ENCODE assay signal across 5 cellular contexts in the genomic region with DNA sequence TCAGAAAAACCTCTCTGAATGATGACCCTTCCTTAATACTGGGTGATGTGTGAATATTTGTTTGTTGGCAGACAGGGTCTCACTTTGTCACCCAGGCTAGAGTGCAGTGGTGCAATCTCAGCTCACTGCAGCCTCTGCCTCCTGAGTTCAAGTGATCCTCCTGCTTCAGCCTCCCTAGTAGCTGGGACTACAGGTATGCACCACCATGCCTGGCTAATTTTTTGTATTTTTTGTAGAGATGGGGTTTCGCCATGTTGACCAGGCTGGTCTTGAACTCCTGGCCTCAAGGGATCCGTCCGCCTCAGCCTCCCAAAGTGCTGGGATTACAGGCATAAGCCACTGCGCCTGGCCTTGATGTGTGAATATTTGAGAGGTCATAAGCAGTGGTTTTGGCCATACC. TPM values are rescaled to one million over a fixed set of nuclear protein-coding genes. Genes with fewer than 3 reads are reported as not detected.
DNase-seq lines count a peak whose midpoint lies in the region; ATAC-seq, FAIRE-seq and TF ChIP-seq lines count a peak whose summit lies in the region.
"Not testable (repeated sequence)": the region's sequence is repeated elsewhere in the genome, so short reads cannot be mapped to it uniquely, and the experiment has no call there.

No MANE protein-coding gene starts in this region.

- H3K27ac ChIP-seq in HCT116 (ENCODE audit: low read depth, low read length); SK-N-SH (ENCODE audit: low read depth in 2 of 2, low read length in 1 of 2); endothelial cell of umbilical vein (ENCODE audit: insufficient read depth, low read depth, low read length): not testable (repeated sequence)

- H3K4me3 Mint-ChIP-seq in activated CD8-positive, alpha-beta T cell treated with anti-CD3 and anti-CD28 coated beads, Interleukin-2, amount 10 ng/mL, durations not matched to agents 7 days and 5 days; activated naive CD8-positive, alpha-beta T cell: not testable (repeated sequence)

- not testable (repeated sequence) for H3K9ac ChIP-seq in HCT116 (ENCODE audit: low read length); SK-N-SH; endothelial cell of umbilical vein (replicated peaks; ENCODE audit: extremely low read depth, insufficient read depth, low read length)

- intact Hi-C loops in HCT116 (cut with micrococcal nuclease); endothelial cell of umbilical vein (cut with micrococcal nuclease): not testable (repeated sequence)

- H3K4me3 ChIP-seq in HCT116 (replicated peaks in 1 of 2; ENCODE audit: low read depth in 1 of 2, low read length in 2 of 2); SK-N-SH (ENCODE audit: low read depth in 2 of 2, low read length in 1 of 2); endothelial cell of umbilical vein (replicated peaks in 1 of 3; ENCODE audit: insufficient read depth in 1 of 3, low read depth in 1 of 3, low read length in 3 of 3): not testable (repeated sequence)

- TSS peak; percentile 30 for BruUV-seq in HCT116 (replicated peaks; lab: Mats Ljungman, UMichigan)
- BruUV-seq in endothelial cell of umbilical vein (replicated peaks; lab: Mats Ljungman, UMichigan) = TSS peak; percentile 40

- not testable (repeated sequence) for DNase-seq in HCT116 (ENCODE audit: low read depth, low spot score); SK-N-SH; endothelial cell of umbilical vein (ENCODE audit: low read depth, low spot score)
- peak; percentile 11 for DNase-seq in activated CD8-positive, alpha-beta T cell treated with anti-CD3 and anti-CD28 coated beads, Interleukin-2, amount 10 ng/mL, durations not matched to agents 7 days and 5 days

- not testable (repeated sequence) for H3K27me3 Mint-ChIP-seq in activated CD8-positive, alpha-beta T cell treated with anti-CD3 and anti-CD28 coated beads, Interleukin-2, amount 10 ng/mL, durations not matched to agents 7 days and 5 days (ENCODE audit: low read depth); activated naive CD8-positive, alpha-beta T cell

- peaks cover 18 to 41% of the 10 kb centered on the region in 2 experiments; a peak in 3 of 4 replicates for H3K36me3 ChIP-seq in HCT116 (ENCODE audit: control insufficient read depth in 1 of 2, insufficient read depth in 2 of 2, low read length in 2 of 2)
- H3K36me3 ChIP-seq in SK-N-SH (replicated peaks in 1 of 2; ENCODE audit: control insufficient read depth in 1 of 2, insufficient read depth in 2 of 2, low read length in 1 of 2) = peaks cover 59 to 71% of the 10 kb centered on the region in 2 experiments
- peaks cover 6 to 19% of the 10 kb centered on the region in 2 experiments for H3K36me3 ChIP-seq in endothelial cell of umbilical vein (ENCODE audit: control insufficient read depth in 2 of 2, extremely low read depth in 1 of 2, insufficient read depth in 2 of 2, low read length in 2 of 2)

- H3K9me1 ChIP-seq in endothelial cell of umbilical vein (replicated peaks; ENCODE audit: control insufficient read depth, extremely low read depth, insufficient read depth, low read length) = not testable (repeated sequence)

- TF ChIP-seq CTCF in HCT116 (IDR thresholded peaks at IDR 0.05 in 2 of 3, conservative IDR thresholded peaks at IDR 0.05 in 1 of 3; ENCODE audit: borderline replicate concordance in 1 of 3, insufficient read depth in 1 of 3, low read depth in 2 of 3, low read length in 2 of 3); SK-N-SH (IDR thresholded peaks at IDR 0.05); endothelial cell of umbilical vein (IDR thresholded peaks at IDR 0.05; ENCODE audit: extremely low read depth in 1 of 2, insufficient read depth in 1 of 2, low read depth in 1 of 2, low read length in 2 of 2): not testable (repeated sequence)

- not testable (repeated sequence) for H2AFZ ChIP-seq in HCT116 (ENCODE audit: low read depth, low read length, poor library complexity, severe bottlenecking); SK-N-SH (ENCODE audit: low read depth); endothelial cell of umbilical vein (ENCODE audit: low read depth, low read length)

- H3K27me3 ChIP-seq in HCT116 (ENCODE audit: insufficient read depth, low read length); SK-N-SH (ENCODE audit: insufficient read depth); endothelial cell of umbilical vein (ENCODE audit: control insufficient read depth in 2 of 2, insufficient read depth in 2 of 2, low read length in 2 of 2): not testable (repeated sequence)

- TF ChIP-seq RAD21 in HCT116 (IDR thresholded peaks at IDR 0.05; ENCODE audit: low read depth); SK-N-SH (IDR thresholded peaks at IDR 0.05; ENCODE audit: low read length): not testable (repeated sequence)

- POLR2A ChIA-PET in HCT116 (lab: Charles Lee); activated CD8-positive, alpha-beta T cell treated with anti-CD3 and anti-CD28 coated beads, Interleukin-2, amount 10 ng/mL, durations not matched to agents 7 days and 5 days (lab: Charles Lee); endothelial cell of umbilical vein (lab: Charles Lee): not testable (repeated sequence)
- POLR2A ChIA-PET in SK-N-SH (lab: Yijun Ruan, JAX) = interaction anchor here (0.6 to 0.9 kb wide), 2 partner anchors 18 to 53 kb away, joined by 3 to 5 read pairs; a partner anchor contains a TSS

- H3K9me3 Mint-ChIP-seq in activated CD8-positive, alpha-beta T cell treated with anti-CD3 and anti-CD28 coated beads, Interleukin-2, amount 10 ng/mL, durations not matched to agents 7 days and 5 days (ENCODE audit: insufficient read depth); activated naive CD8-positive, alpha-beta T cell (ENCODE audit: low read depth): not testable (repeated sequence)

- not testable (repeated sequence) for H3K9me3 ChIP-seq in HCT116 (ENCODE audit: control insufficient read depth in 1 of 2, insufficient read depth in 1 of 2, low read depth in 1 of 2, low read length in 2 of 2); SK-N-SH; endothelial cell of umbilical vein (replicated peaks; ENCODE audit: control insufficient read depth, insufficient read depth, low read length)

- TF ChIP-seq EP300 in SK-N-SH (IDR thresholded peaks at IDR 0.05; ENCODE audit: borderline replicate concordance in 1 of 2, low read depth in 1 of 2, low read length in 1 of 2) = not testable (repeated sequence)

- H3K9me2 ChIP-seq in HCT116 (ENCODE audit: insufficient read depth); SK-N-SH: not testable (repeated sequence)

- H3K4me1 ChIP-seq in HCT116 (ENCODE audit: control insufficient read depth in 1 of 2, insufficient read depth in 2 of 2, low read length in 2 of 2); SK-N-SH (ENCODE audit: control insufficient read depth in 1 of 2, insufficient read depth in 2 of 2, low read depth in 1 of 2, low read length in 1 of 2); endothelial cell of umbilical vein (ENCODE audit: control insufficient read depth, extremely low read depth, insufficient read depth, low read length): not testable (repeated sequence)

- H3K79me2 ChIP-seq in HCT116 (ENCODE audit: insufficient read depth, low read length) = peaks cover 35% of the 10 kb centered on the region
- not testable (repeated sequence) for H3K79me2 ChIP-seq in SK-N-SH (ENCODE audit: insufficient read depth); endothelial cell of umbilical vein (ENCODE audit: control insufficient read depth, insufficient read depth, low read length)

- TF ChIP-seq POLR2A in HCT116 (IDR thresholded peaks at IDR 0.05; ENCODE audit: borderline replicate concordance, extremely low read depth, insufficient read depth, insufficient read length); endothelial cell of umbilical vein (IDR thresholded peaks at IDR 0.05; ENCODE audit: low read depth, low read length): not testable (repeated sequence)

- H4K20me1 ChIP-seq in HCT116 (ENCODE audit: insufficient read depth); SK-N-SH (ENCODE audit: insufficient read depth); endothelial cell of umbilical vein (replicated peaks; ENCODE audit: control insufficient read depth, extremely low read depth, insufficient read depth, low read length): not testable (repeated sequence)

- FAIRE-seq in endothelial cell of umbilical vein (lab: Jason Lieb, UNC) = not testable (repeated sequence)

- H3K4me1 Mint-ChIP-seq in activated CD8-positive, alpha-beta T cell treated with anti-CD3 and anti-CD28 coated beads, Interleukin-2, amount 10 ng/mL, durations not matched to agents 7 days and 5 days (ENCODE audit: low read depth) = not testable (repeated sequence)
- H3K4me1 Mint-ChIP-seq in activated naive CD8-positive, alpha-beta T cell (ENCODE audit: low read depth) = peaks cover 25% of the 10 kb centered on the region

- not testable (repeated sequence) for H3K27ac Mint-ChIP-seq in activated CD8-positive, alpha-beta T cell treated with anti-CD3 and anti-CD28 coated beads, Interleukin-2, amount 10 ng/mL, durations not matched to agents 7 days and 5 days
- peak overlapping the region; percentile 22 for H3K27ac Mint-ChIP-seq in activated naive CD8-positive, alpha-beta T cell

- not testable (repeated sequence) for ATAC-seq in HCT116; activated CD8-positive, alpha-beta T cell treated with anti-CD3 and anti-CD28 coated beads, Interleukin-2, amount 10 ng/mL, durations not matched to agents 7 days and 5 days

- dilution Hi-C loops in endothelial cell of umbilical vein (cut with MboI; ENCODE audit: extremely low pct_ligation_motif_present, low sequenced_read_pairs) = not testable (repeated sequence)

- H3K4me2 ChIP-seq in HCT116 (ENCODE audit: low read length); SK-N-SH; endothelial cell of umbilical vein (ENCODE audit: insufficient read depth, low read length): not testable (repeated sequence)

- 97% methylated on average over 3 of the region's 4 CpGs for WGBS in SK-N-SH (ENCODE audit: low lambda C conversion rate)

- peaks cover 38% of the 10 kb centered on the region for H3K36me3 Mint-ChIP-seq in activated CD8-positive, alpha-beta T cell treated with anti-CD3 and anti-CD28 coated beads, Interleukin-2, amount 10 ng/mL, durations not matched to agents 7 days and 5 days (ENCODE audit: low read depth)
- H3K36me3 Mint-ChIP-seq in activated naive CD8-positive, alpha-beta T cell = not testable (repeated sequence)

- H3F3A ChIP-seq in SK-N-SH (replicated peaks; ENCODE audit: insufficient read depth) = peaks cover 28% of the 10 kb centered on the region

- CTCF ChIA-PET in HCT116 (lab: Charles Lee) (interaction anchor here (1.3 kb wide), 1 partner anchor 10 kb away, joined by 3 read pairs; no protein-coding TSS in a partner anchor), SK-N-SH (lab: Yijun Ruan, JAX) (interaction anchor here (0.7 to 2.6 kb wide), 6 partner anchors 8 to 117 kb away, joined by 3 to 9 read pairs (median 6); no protein-coding TSS in a partner anchor), endothelial cell of umbilical vein (lab: Charles Lee) (interaction anchor here (1.2 to 2.5 kb wide), 6 partner anchors 8 to 107 kb away, joined by 3 to 13 read pairs (median 4); no protein-coding TSS in a partner anchor)
- CTCF ChIA-PET in activated CD8-positive, alpha-beta T cell treated with anti-CD3 and anti-CD28 coated beads, Interleukin-2, amount 10 ng/mL, durations not matched to agents 7 days and 5 days (lab: Charles Lee) = interaction anchor here (1.1 to 3.2 kb wide), 4 partner anchors 8 to 18 kb away, joined by 3 to 17 read pairs (median 5); partner anchors contain the start of gene PNO1

- RAD21 ChIA-PET in HCT116 (lab: Charles Lee; ENCODE audit: low non-redundant PET in 1 of 2, low total read pairs in 2 of 2, uncharacterized antibody in 2 of 2, unreplicated experiment in 2 of 2) = not testable (repeated sequence)

RNA-seq across cellular contexts. Expression of gene PNO1, which starts 17.5 kb away (rescaled TPM):
- total RNA-seq in HCT116 (2021; ENCODE audit: unreplicated experiment) = 23.3 TPM
- polyA plus RNA-seq in HCT116 (2012) = 11.9 and 15.0 TPM in 2 replicates
- 16.8 and 20.6 TPM in 2 replicates for polyA plus RNA-seq in SK-N-SH (2012; rRNA removed)
- 22.0 and 26.7 TPM in 2 replicates for polyA plus RNA-seq in SK-N-SH (2012; cell fraction: cytosol; rRNA removed)
- 12.3 and 13.7 TPM in 2 replicates for polyA plus RNA-seq in SK-N-SH (2012; cell fraction: nucleus; rRNA removed)
- total RNA-seq in activated CD8-positive, alpha-beta T cell treated with anti-CD3 and anti-CD28 coated beads, Interleukin-2, amount 10 ng/mL, durations not matched to agents 7 days and 5 days = 10 to 100 TPM; 12.3 to 13.3 TPM
- 19.9 and 25.6 TPM in 2 replicates for total RNA-seq in endothelial cell of umbilical vein
- 9.4 and 9.9 TPM in 2 replicates for polyA plus RNA-seq in endothelial cell of umbilical vein
- polyA plus RNA-seq in endothelial cell of umbilical vein (2011; cell fraction: cytosol; rRNA removed) = 12.5 and 14.3 TPM in 2 replicates
- polyA plus RNA-seq in endothelial cell of umbilical vein (2011; cell fraction: nucleus; rRNA removed) = 6.8 TPM in 2 replicates
- 19.9 and 31.2 TPM in 2 replicates for polyA plus RNA-seq in endothelial cell of umbilical vein (2012)
- polyA minus RNA-seq in endothelial cell of umbilical vein = 3.1 and 3.6 TPM in 2 replicates
- polyA minus RNA-seq in endothelial cell of umbilical vein (2011; cell fraction: cytosol; rRNA and poly(A)+ RNA removed) = 8.9 TPM
- 4.1 and 4.6 TPM in 2 replicates for polyA minus RNA-seq in endothelial cell of umbilical vein (2011; cell fraction: nucleus; rRNA and poly(A)+ RNA removed)
